ENCODE assay signal across 16 cellular contexts in the genomic region with DNA sequence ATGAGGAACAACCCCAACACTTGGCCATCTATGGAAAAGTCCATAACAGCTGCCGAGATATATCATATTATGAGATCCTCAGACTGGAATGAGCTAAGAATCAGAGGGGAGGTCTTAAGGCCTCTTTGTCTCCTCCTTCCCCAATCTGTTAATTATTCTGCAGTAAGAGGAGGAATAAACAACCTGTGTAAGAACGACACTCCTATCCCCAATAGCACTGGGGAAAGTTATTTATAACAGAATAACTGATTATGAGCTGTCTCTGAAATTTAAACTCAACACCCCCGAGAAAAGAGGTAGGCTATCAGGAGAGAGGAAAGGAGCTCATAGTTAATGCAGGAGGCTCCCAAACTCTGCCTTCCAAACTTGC.
DNase-seq lines count a peak whose midpoint lies in the region; ATAC-seq, FAIRE-seq and TF ChIP-seq lines count a peak whose summit lies in the region.
"Had no signal": no experiment of that assay in that cellular context is flagged by ENCODE, and none has a peak within 500 bp of the region (broad histone marks: within the 10 kb centered on the region; RNA-seq: fewer than 3 reads in every experiment).

No MANE protein-coding gene starts in this region.

- H3K9me3 ChIP-seq in breast epithelium (no peaks in the 10 kb centered on the region), T-helper 17 cell (ENCODE audit: control insufficient read depth, low read length, poor library complexity, severe bottlenecking) (no peaks in the 10 kb centered on the region), kidney (ENCODE audit: control insufficient read depth in 1 of 2, low read length in 2 of 2) (no peaks in the 10 kb centered on the region), tibial artery (no peaks in the 10 kb centered on the region)
- H3K9me3 ChIP-seq: heart left ventricle had no signal

- H3K4me1 Mint-ChIP-seq in MCF 10A (ENCODE audit: insufficient read depth, unreplicated experiment) (no peaks in the 10 kb centered on the region), T-helper 17 cell (no peaks in the 10 kb centered on the region)

- H3K36me3 ChIP-seq in breast epithelium = no peaks in the 10 kb centered on the region
- H3K36me3 ChIP-seq in kidney (ENCODE audit: control insufficient read depth in 1 of 2, insufficient read depth in 2 of 2, low read length in 2 of 2) = peaks cover 14 to 19% of the 10 kb centered on the region in 2 donors
- peaks cover 0 to 32% (median 8%) of the 10 kb centered on the region in 3 donors for H3K36me3 ChIP-seq in tibial artery

- H3K27ac Mint-ChIP-seq in MCF 10A (ENCODE audit: low read depth, unreplicated experiment) = no peak overlapping the region
- peak overlapping the region; percentile 19 for H3K27ac Mint-ChIP-seq in T-helper 17 cell

- TF ChIP-seq POLR2A in breast epithelium (IDR thresholded peaks at IDR 0.05) = no peak

- H3K4me3 Mint-ChIP-seq in MCF 10A (ENCODE audit: unreplicated experiment) (no peak overlapping the region), T-helper 17 cell (no peak overlapping the region)

- H3K9me3 Mint-ChIP-seq in MCF 10A (ENCODE audit: unreplicated experiment) = no peaks in the 10 kb centered on the region

- FAIRE-seq in kidney (lab: Jason Lieb, UNC) = no peak

- no peak overlapping the region for H3K9ac ChIP-seq in kidney (ENCODE audit: low read length in 2 of 2)

- TF ChIP-seq CTCF in breast epithelium (IDR thresholded peaks at IDR 0.05) = no peak
- TF ChIP-seq CTCF in MCF 10A (IDR thresholded peaks at IDR 0.05; ENCODE audit: unreplicated experiment) = no peak
- TF ChIP-seq CTCF in kidney (IDR thresholded peaks at IDR 0.05; ENCODE audit: borderline replicate concordance, extremely low read depth, insufficient read depth) = no peak
- no peak for TF ChIP-seq CTCF in tibial artery (IDR thresholded peaks at IDR 0.05)

- intact Hi-C loops in breast epithelium (cut with DNase I; ENCODE audit: low total_unique reads) = no loop called here
- intact Hi-C loops in MCF 10A (cut with micrococcal nuclease) = no loop called here
- intact Hi-C loops in kidney (cut with DNase I) = no loop called here
- intact Hi-C loops in tibial artery (cut with DNase I; ENCODE audit: low total_unique reads) = no loop called here

- ATAC-seq in T-helper 17 cell = no peak
- ATAC-seq: heart left ventricle had no signal

- CTCF ChIA-PET in MCF 10A (lab: Yijun Ruan, JAX) = interaction anchor here (0.6 to 9.4 kb wide), 9 partner anchors 12 to 1013 kb away, joined by 3 to 129 read pairs (median 4); no protein-coding TSS in a partner anchor

- H3K4me1 ChIP-seq in breast epithelium (peaks cover 0 to 7% of the 10 kb centered on the region in 2 donors), kidney (ENCODE audit: control insufficient read depth in 1 of 2, insufficient read depth in 1 of 2, low read depth in 1 of 2, low read length in 2 of 2) (peaks cover 5 to 10% of the 10 kb centered on the region in 2 donors), tibial artery (peaks cover 0 to 64% (median 29%) of the 10 kb centered on the region in 4 donors)

- H3K36me3 Mint-ChIP-seq in MCF 10A (ENCODE audit: insufficient read depth, unreplicated experiment) (peaks cover 7% of the 10 kb centered on the region), T-helper 17 cell (ENCODE audit: low read depth) (peaks cover 19% of the 10 kb centered on the region)

- BruUV-seq in MCF 10A (replicated peaks; lab: Mats Ljungman, UMichigan) = no TSS peak

- H3K4me3 ChIP-seq in breast epithelium (no peak overlapping the region), kidney (ENCODE audit: low read length in 2 of 2) (no peak overlapping the region), tibial artery (no peak overlapping the region)
- H3K4me3 ChIP-seq: heart left ventricle had no signal

- no peaks in the 10 kb centered on the region for H3K27me3 Mint-ChIP-seq in MCF 10A (ENCODE audit: insufficient read depth, unreplicated experiment)
- H3K27me3 Mint-ChIP-seq in T-helper 17 cell = no peaks in the 10 kb centered on the region

- POLR2A ChIA-PET in MCF 10A (lab: Yijun Ruan, JAX) = interaction anchor here (1.2 to 1.6 kb wide), 2 partner anchors 8 to 25 kb away, joined by 3 to 4 read pairs; no protein-coding TSS in a partner anchor

- H3K27ac ChIP-seq in breast epithelium = peak overlapping the region; percentile 33 to 72
- peak overlapping the region; percentile 40 to 56 for H3K27ac ChIP-seq in kidney (ENCODE audit: low read depth in 2 of 2, low read length in 2 of 2)
- peak overlapping the region; percentile 41 to 54 for H3K27ac ChIP-seq in tibial artery

- DNase-seq in breast epithelium (ENCODE audit: low spot score in 2 of 2) (no peak), MCF 10A (ENCODE audit: unreplicated experiment) (no peak), T-helper 17 cell (no peak), kidney (no peak), tibial artery (no peak), OCI-M1 (lab: John Stamatoyannopoulos, UW) (no peak), H4 (ENCODE audit: low spot score) (no peak), dedifferentiated amniotic fluid mesenchymal stem cell (ENCODE audit: extremely low spot score) (no peak)
- DNase-seq: activated CD4-positive, alpha-beta T cell treated with anti-CD3 and anti-CD28 coated beads, Interleukin-2, amount 50 U/mL, for 4 hours; cerebellar nuclear complex; COR-L47; GF-D8; heart left ventricle; Karpas-422; NCI-H187; RPMI8226 had no signal

- no peaks in the 10 kb centered on the region for H3K27me3 ChIP-seq in breast epithelium
- no peaks in the 10 kb centered on the region for H3K27me3 ChIP-seq in tibial artery
- H3K27me3 ChIP-seq: heart left ventricle had no signal
